In the genomic region with DNA sequence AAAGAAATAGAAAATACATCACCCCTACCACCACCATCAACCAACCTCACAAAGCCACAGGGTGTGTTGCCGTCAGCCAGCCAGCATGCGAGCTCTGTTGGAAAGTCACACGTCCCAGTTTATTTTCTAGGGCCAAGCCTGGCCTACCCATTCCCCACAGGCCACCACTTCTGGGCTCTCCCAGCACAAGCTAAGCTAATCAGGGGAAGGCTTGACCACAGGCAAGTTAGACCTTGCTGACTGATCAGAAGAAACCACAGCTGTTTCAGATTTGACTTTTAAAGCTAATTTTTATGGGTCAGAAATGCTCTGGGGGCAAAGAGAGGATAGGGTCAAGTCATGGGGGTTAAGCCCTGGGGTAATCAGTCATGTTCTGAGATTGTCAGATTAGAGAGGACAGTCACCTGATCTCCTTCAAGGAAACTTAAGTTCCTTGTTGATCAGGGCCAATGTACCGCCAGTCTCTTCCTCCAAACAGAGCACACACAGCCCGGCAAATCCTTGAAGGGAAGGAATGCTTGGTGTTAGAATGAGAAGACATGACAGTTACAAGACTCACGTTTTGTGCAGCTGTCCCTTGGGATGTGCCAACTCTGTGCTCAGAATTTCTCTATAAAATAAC, we compare ENCODE assay signal across 10 cellular contexts. TPM values are rescaled to one million over a fixed set of nuclear protein-coding genes. Genes with fewer than 3 reads are reported as not detected.
DNase-seq lines count a peak whose midpoint lies in the region; ATAC-seq and TF ChIP-seq lines count a peak whose summit lies in the region.
"Had no signal": no experiment of that assay in that cellular context is flagged by ENCODE, and none has a peak within 500 bp of the region (broad histone marks: within the 10 kb centered on the region; RNA-seq: fewer than 3 reads in every experiment).

No MANE protein-coding gene starts in this region.

- H3K36me3 ChIP-seq in ascending aorta (no peaks in the 10 kb centered on the region), thoracic aorta (no peaks in the 10 kb centered on the region), HAP-1 (replicated peaks) (no peaks in the 10 kb centered on the region; the same call in none of the 2 replicates)

- intact Hi-C loops in ascending aorta (cut with DNase I) = no loop called here

- peak; percentile 84 for ATAC-seq in HG02885 (IDR thresholded peaks at IDR 0.05; ENCODE audit: poor library complexity, unreplicated experiment)
- no peak for ATAC-seq in thoracic aorta (ENCODE audit: insufficient number of reproducible peaks, low FRiP score, low read depth)

- H3K9me3 ChIP-seq in ascending aorta (no peaks in the 10 kb centered on the region), thoracic aorta (no peaks in the 10 kb centered on the region), HAP-1 (no peaks in the 10 kb centered on the region)

- H3K27me3 ChIP-seq in ascending aorta (no peaks in the 10 kb centered on the region), thoracic aorta (replicated peaks; ENCODE audit: insufficient read depth) (no peaks in the 10 kb centered on the region), HAP-1 (ENCODE audit: low read depth) (no peaks in the 10 kb centered on the region)

- H3K4me3 ChIP-seq in ascending aorta = no peak overlapping the region
- no peak overlapping the region for H3K4me3 ChIP-seq in thoracic aorta
- no peak overlapping the region for H3K4me3 ChIP-seq in HAP-1

- TF ChIP-seq CTCF in ascending aorta (IDR thresholded peaks at IDR 0.05) (no peak), thoracic aorta (IDR thresholded peaks at IDR 0.05) (no peak)

- peak overlapping the region; percentile 22 to 65 for H3K27ac ChIP-seq in ascending aorta
- peak overlapping the region; percentile 14 to 57 for H3K27ac ChIP-seq in thoracic aorta

- DNase-seq in NCI-H82 (lab: John Stamatoyannopoulos, UW) (peak; percentile 6), NCI-H82 treated with DMSO at 0.1 percent for 48 hours (lab: John Stamatoyannopoulos, UW; ENCODE audit: unreplicated experiment) (no peak), ascending aorta (ENCODE audit: low spot score in 2 of 2) (no peak), thoracic aorta (ENCODE audit: low spot score) (no peak), HAP-1 (ENCODE audit: low spot score in 2 of 2) (no peak), COLO668 (lab: John Stamatoyannopoulos, UW; ENCODE audit: unreplicated experiment) (no peak)
- no peak for DNase-seq in activated CD4-positive, CD25-positive, alpha-beta regulatory T cell treated with anti-CD3 and anti-CD28 coated beads, Interleukin-2, amount 50 U/mL, for 72 hours
- DNase-seq: 8988T, NCI-H1930 had no signal

- in situ Hi-C loops in HAP-1 (cut with MboI; ENCODE audit: low sequenced_read_pairs) = loop anchor here (5.0 kb wide), 1 partner anchor 34 kb away; no protein-coding TSS in a partner anchor

- H3K4me1 ChIP-seq in ascending aorta = peaks cover 7 to 47% of the 10 kb centered on the region in 2 donors
- H3K4me1 ChIP-seq in thoracic aorta (ENCODE audit: control insufficient read depth in 1 of 2, low read depth in 2 of 2) = peaks cover 26 to 87% of the 10 kb centered on the region in 2 donors
- peaks cover 22% of the 10 kb centered on the region for H3K4me1 ChIP-seq in HAP-1

RNA-seq across cellular contexts. Expression of gene SHB, which starts 7.6 kb away (rescaled TPM):
- total RNA-seq in ascending aorta = 77.8 TPM
- 10 to 100 TPM; 41.7 to 57.9 TPM for total RNA-seq in thoracic aorta
